19 cellular contexts compared by ENCODE assay signal in genomic region chr9:36837431-36838405, GRCh38.
A peak's percentile ranks its signal among the peaks of the same experiment; 100 is the strongest.
DNase-seq lines count a peak whose midpoint lies in the region; ATAC-seq and TF ChIP-seq lines count a peak whose summit lies in the region.
"Had no signal": no experiment of that assay in that cellular context is flagged by ENCODE, and none has a peak within 500 bp of the region (broad histone marks: within the 10 kb centered on the region; RNA-seq: fewer than 3 reads in every experiment).

No MANE protein-coding gene starts in this region.

- peak overlapping the region in 1 of 4 donors; percentile 61 for H3K4me3 Mint-ChIP-seq in IgD-negative memory B cell
- no peak overlapping the region for H3K4me3 Mint-ChIP-seq in chondrocyte (ENCODE audit: unreplicated experiment)
- no peak overlapping the region for H3K4me3 Mint-ChIP-seq in stimulated activated memory B cell treated with anti-CD40 and anti-IgM and Interleukin-4, amounts not matched to agents 10 μg/mL and 1 μg/mL and 100 μg/mL, for 72 hours
- no peak overlapping the region for H3K4me3 Mint-ChIP-seq in natural killer cell
- H3K4me3 Mint-ChIP-seq: CD4-positive, alpha-beta memory T cell; GM23338 had no signal

- H3K36me3 Mint-ChIP-seq in IgD-negative memory B cell (no peaks in the 10 kb centered on the region), chondrocyte (ENCODE audit: low read depth) (no peaks in the 10 kb centered on the region), natural killer cell (no peaks in the 10 kb centered on the region)
- H3K36me3 Mint-ChIP-seq in stimulated activated memory B cell treated with anti-CD40 and anti-IgM and Interleukin-4, amounts not matched to agents 10 μg/mL and 1 μg/mL and 100 μg/mL, for 72 hours = peaks cover 48% of the 10 kb centered on the region
- H3K36me3 Mint-ChIP-seq: CD4-positive, alpha-beta memory T cell had no signal

- H3K27ac Mint-ChIP-seq in IgD-negative memory B cell (peak overlapping the region; percentile 65 to 97 (median 88)), chondrocyte (ENCODE audit: unreplicated experiment) (no peak overlapping the region), natural killer cell (no peak overlapping the region)
- peak overlapping the region; percentile 23 for H3K27ac Mint-ChIP-seq in stimulated activated memory B cell treated with anti-CD40 and anti-IgM and Interleukin-4, amounts not matched to agents 10 μg/mL and 1 μg/mL and 100 μg/mL, for 72 hours
- H3K27ac Mint-ChIP-seq: CD4-positive, alpha-beta memory T cell; GM23338 had no signal

- DNase-seq in chondrocyte (ENCODE audit: low spot score) (peak; percentile 63), mucosa of gallbladder (ENCODE audit: low spot score) (peak; percentile 69), natural killer cell (no peak), retina (no peak)
- DNase-seq: CD4-positive, alpha-beta memory T cell; DND-41; HCEC 1CT; KG1; NCI-H1092; NCI-H1436; NCI-H187 treated with DMSO at 0.1 percent for 48 hours; NCI-H2107; NCI-H524 treated with DMSO at 0.1 percent for 48 hours; NCI-H82; Peyer's patch had no signal

- intact Hi-C loops in natural killer cell (cut with micrococcal nuclease) = no loop called here

- TF ChIP-seq CTCF in chondrocyte (IDR thresholded peaks at IDR 0.05) (no peak), natural killer cell (IDR thresholded peaks at IDR 0.05) (no peak)

- H3K4me1 Mint-ChIP-seq in IgD-negative memory B cell = peaks cover 26 to 32% (median 32%) of the 10 kb centered on the region in 3 donors
- H3K4me1 Mint-ChIP-seq in chondrocyte (ENCODE audit: low read depth) = no peaks in the 10 kb centered on the region
- peaks cover 54% of the 10 kb centered on the region for H3K4me1 Mint-ChIP-seq in stimulated activated memory B cell treated with anti-CD40 and anti-IgM and Interleukin-4, amounts not matched to agents 10 μg/mL and 1 μg/mL and 100 μg/mL, for 72 hours
- H3K4me1 Mint-ChIP-seq in natural killer cell = no peaks in the 10 kb centered on the region
- H3K4me1 Mint-ChIP-seq: CD4-positive, alpha-beta memory T cell had no signal

- ATAC-seq in stimulated activated memory B cell treated with anti-CD40 and anti-IgM and Interleukin-4, amounts not matched to agents 10 μg/mL and 1 μg/mL and 100 μg/mL, for 72 hours = no peak
- ATAC-seq in natural killer cell (no peak), HG02852 (IDR thresholded peaks at IDR 0.05; ENCODE audit: unreplicated experiment) (no peak)
- ATAC-seq: GM23338 had no signal

- H3K9me3 Mint-ChIP-seq in IgD-negative memory B cell = no peaks in the 10 kb centered on the region
- no peaks in the 10 kb centered on the region for H3K9me3 Mint-ChIP-seq in chondrocyte (ENCODE audit: low read depth)
- no peaks in the 10 kb centered on the region for H3K9me3 Mint-ChIP-seq in stimulated activated memory B cell treated with anti-CD40 and anti-IgM and Interleukin-4, amounts not matched to agents 10 μg/mL and 1 μg/mL and 100 μg/mL, for 72 hours
- H3K9me3 Mint-ChIP-seq in natural killer cell = no peaks in the 10 kb centered on the region
- H3K9me3 Mint-ChIP-seq: CD4-positive, alpha-beta memory T cell; GM23338 had no signal

- H3K27me3 Mint-ChIP-seq in IgD-negative memory B cell (no peaks in the 10 kb centered on the region), chondrocyte (ENCODE audit: low read depth) (peaks cover 37% of the 10 kb centered on the region), natural killer cell (ENCODE audit: low read depth in 2 of 2) (no peaks in the 10 kb centered on the region)
- no peaks in the 10 kb centered on the region for H3K27me3 Mint-ChIP-seq in stimulated activated memory B cell treated with anti-CD40 and anti-IgM and Interleukin-4, amounts not matched to agents 10 μg/mL and 1 μg/mL and 100 μg/mL, for 72 hours

Comparison
In these comparisons a context has a peak if more than half of its experiments do, and no peak if none do; other contexts are left out.
1. H3K27ac Mint-ChIP-seq: peak in IgD-negative memory B cell (3 of 3) and stimulated activated memory B cell treated with anti-CD40 and anti-IgM and Interleukin-4, amounts not matched to agents 10 μg/mL and 1 μg/mL and 100 μg/mL, for 72 hours (single experiment); none in chondrocyte (single experiment) and natural killer cell (0 of 2).
2. DNase-seq: peak in chondrocyte (single experiment) and mucosa of gallbladder (single experiment); none in natural killer cell (single experiment) and retina (single experiment).